Comparison of ENCODE assay signal across 8 cellular contexts in the genomic region with DNA sequence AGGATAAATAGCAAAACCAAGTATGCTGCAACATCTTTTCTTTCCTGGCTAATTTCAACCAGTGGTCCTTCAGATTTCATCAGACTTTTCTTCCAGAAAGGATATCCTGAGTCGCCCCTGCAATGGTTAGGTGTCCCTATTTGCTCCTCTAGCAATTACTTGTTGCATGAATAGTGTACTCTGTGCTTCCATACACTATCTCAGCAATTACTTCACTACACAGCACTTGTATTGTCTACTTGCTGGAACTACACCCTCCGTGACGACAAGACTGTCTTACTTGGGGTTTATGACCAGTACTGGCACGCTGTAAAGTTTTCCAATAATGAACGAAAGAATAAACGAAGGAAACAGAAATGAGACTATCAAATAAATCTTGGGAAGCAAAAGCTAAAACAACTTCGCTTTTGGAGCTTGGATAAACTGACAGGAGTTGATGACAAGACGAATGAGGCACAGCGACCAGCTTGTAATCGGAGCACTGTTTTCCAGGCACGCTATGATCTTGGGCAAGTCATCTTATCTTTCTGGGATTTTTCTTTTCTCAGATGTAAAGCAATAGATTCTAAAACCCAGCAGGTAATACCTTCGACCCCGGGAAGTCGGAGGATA. TPM values are rescaled to one million over a fixed set of nuclear protein-coding genes. Genes with fewer than 3 reads are reported as not detected.
DNase-seq lines count a peak whose midpoint lies in the region; ATAC-seq and TF ChIP-seq lines count a peak whose summit lies in the region.
"Not testable (repeated sequence)": the region's sequence is repeated elsewhere in the genome, so short reads cannot be mapped to it uniquely, and the experiment has no call there.

No MANE protein-coding gene starts in this region.

- H3F3A ChIP-seq in neural progenitor cell (ENCODE audit: low read depth): not testable (repeated sequence)

- not testable (repeated sequence) for H3K9me3 Mint-ChIP-seq in activated CD8-positive, alpha-beta T cell treated with anti-CD3 and anti-CD28 coated beads for 36 hours; neural progenitor cell

- H3K27me3 ChIP-seq in iPS DF 6.9 (ENCODE audit: control insufficient read depth, insufficient read depth, low read length); neural progenitor cell; tibial nerve: not testable (repeated sequence)

- H3K79me2 ChIP-seq in neural progenitor cell (ENCODE audit: low read depth): peaks cover 55% of the 10 kb centered on the region

- not testable (repeated sequence) for TF ChIP-seq EP300 in tibial nerve (IDR thresholded peaks at IDR 0.05)

- not testable (repeated sequence) for H4K20me1 ChIP-seq in neural progenitor cell (ENCODE audit: low read depth)

- not testable (repeated sequence) for H3K4me1 ChIP-seq in iPS DF 6.9 (ENCODE audit: control insufficient read depth, insufficient read depth, low read length); neural progenitor cell
- H3K4me1 ChIP-seq in tibial nerve: peaks cover 0 to 26% (median 9%) of the 10 kb centered on the region in 4 donors

- peaks cover 29% of the 10 kb centered on the region for H3K4me1 Mint-ChIP-seq in activated CD8-positive, alpha-beta T cell treated with anti-CD3 and anti-CD28 coated beads for 36 hours (ENCODE audit: low read depth)
- peaks cover 24% of the 10 kb centered on the region for H3K4me1 Mint-ChIP-seq in neural progenitor cell

- intact Hi-C loops in activated CD8-positive, alpha-beta T cell treated with anti-CD3 and anti-CD28 coated beads for 36 hours (cut with micrococcal nuclease): not testable (repeated sequence)

- H3K27me3 Mint-ChIP-seq in activated CD8-positive, alpha-beta T cell treated with anti-CD3 and anti-CD28 coated beads for 36 hours; neural progenitor cell (ENCODE audit: insufficient read depth, low read depth): not testable (repeated sequence)

- H3K27ac Mint-ChIP-seq in activated CD8-positive, alpha-beta T cell treated with anti-CD3 and anti-CD28 coated beads for 36 hours: peak overlapping the region; percentile 98
- peak overlapping the region; percentile 99 for H3K27ac Mint-ChIP-seq in neural progenitor cell

- POLR2A ChIA-PET in activated CD8-positive, alpha-beta T cell treated with anti-CD3 and anti-CD28 coated beads for 36 hours (lab: Charles Lee): interaction anchor here (1.1 to 1.5 kb wide), 3 partner anchors 20 to 375 kb away, joined by 4 to 5 read pairs (median 4); a partner anchor contains a TSS

- TF ChIP-seq CTCF in activated CD8-positive, alpha-beta T cell treated with anti-CD3 and anti-CD28 coated beads for 36 hours (IDR thresholded peaks at IDR 0.05); coronary artery (IDR thresholded peaks at IDR 0.05); neural progenitor cell (IDR thresholded peaks at IDR 0.05); tibial nerve (IDR thresholded peaks at IDR 0.05): not testable (repeated sequence)

- not testable (repeated sequence) for TF ChIP-seq POLR2A in tibial nerve (IDR thresholded peaks at IDR 0.05)

- peak overlapping the region; percentile 83 for H3K9ac ChIP-seq in neural progenitor cell

- H3K4me3 Mint-ChIP-seq in activated CD8-positive, alpha-beta T cell treated with anti-CD3 and anti-CD28 coated beads for 36 hours: peak overlapping the region; percentile 90
- H3K4me3 Mint-ChIP-seq in neural progenitor cell: peak overlapping the region; percentile 99

- H3K4me3 ChIP-seq in coronary artery (peak overlapping the region; percentile 75), iPS DF 6.9 (ENCODE audit: low read length) (peak overlapping the region; percentile 69), neural progenitor cell (peak overlapping the region; percentile 91), tibial nerve (peak overlapping the region; percentile 77 to 94 (median 81))

- peak overlapping the region; percentile 89 for H2AFZ ChIP-seq in neural progenitor cell (replicated peaks)

- H3K36me3 ChIP-seq in iPS DF 6.9 (ENCODE audit: control insufficient read depth, insufficient read depth, low read length); neural progenitor cell; tibial nerve: not testable (repeated sequence)

- no CpG with 5 or more reads among the region's 14 CpGs for WGBS in iPS DF 6.9 (ENCODE audit: insufficient coverage, insufficient read length)
- WGBS in tibial nerve, 2 donors: 0 to 1% methylated on average over 14 of the region's 14 CpGs

- CTCF ChIA-PET in activated CD8-positive, alpha-beta T cell treated with anti-CD3 and anti-CD28 coated beads for 36 hours (lab: Charles Lee): interaction anchor here (1.5 to 2.7 kb wide), 2 partner anchors 36 to 256 kb away, joined by 4 to 11 read pairs; a partner anchor contains a TSS

- peak; percentile 35 for ATAC-seq in HG02885 (IDR thresholded peaks at IDR 0.05; ENCODE audit: poor library complexity, unreplicated experiment)
- not testable (repeated sequence) for ATAC-seq in activated CD8-positive, alpha-beta T cell treated with anti-CD3 and anti-CD28 coated beads for 36 hours

- H3K4me2 ChIP-seq in neural progenitor cell: peak overlapping the region; percentile 96

- H3K9me3 ChIP-seq in iPS DF 6.9 (ENCODE audit: control insufficient read depth, insufficient read depth, low read length); neural progenitor cell (ENCODE audit: low read depth); tibial nerve: not testable (repeated sequence)

- DNase-seq in ELR (ENCODE audit: low read depth) (peak; percentile 12), NCI-H526 (lab: John Stamatoyannopoulos, UW) (peak; percentile 28 to 49)
- DNase-seq in activated CD8-positive, alpha-beta T cell treated with anti-CD3 and anti-CD28 coated beads for 36 hours: peak; percentile 23
- DNase-seq in coronary artery (ENCODE audit: low spot score); iPS DF 6.9 (ENCODE audit: low read depth, low spot score); neural progenitor cell (ENCODE audit: low spot score); tibial nerve (ENCODE audit: low spot score in 2 of 2): not testable (repeated sequence)

- H3K36me3 Mint-ChIP-seq in activated CD8-positive, alpha-beta T cell treated with anti-CD3 and anti-CD28 coated beads for 36 hours (ENCODE audit: low read depth); neural progenitor cell: not testable (repeated sequence)

- H3K27ac ChIP-seq in coronary artery: peak overlapping the region; percentile 81 to 89
- H3K27ac ChIP-seq in iPS DF 6.9 (ENCODE audit: low read length); neural progenitor cell: not testable (repeated sequence)
- peak overlapping the region; percentile 81 to 90 (median 87) for H3K27ac ChIP-seq in tibial nerve

RNA-seq across cellular contexts. Expression of a gene that starts 34.3 kb away (rescaled TPM):
- 1 to 10 TPM; 1.5 to 1.9 TPM for total RNA-seq in activated CD8-positive, alpha-beta T cell treated with anti-CD3 and anti-CD28 coated beads for 36 hours
- total RNA-seq in neural progenitor cell (ENCODE audit: low replicate concordance): 24.9 and 38.4 TPM in 2 replicates
- total RNA-seq in tibial nerve: 10 to 100 TPM; 22.0 to 49.8 (median 36.7) TPM
